In the genomic region with DNA sequence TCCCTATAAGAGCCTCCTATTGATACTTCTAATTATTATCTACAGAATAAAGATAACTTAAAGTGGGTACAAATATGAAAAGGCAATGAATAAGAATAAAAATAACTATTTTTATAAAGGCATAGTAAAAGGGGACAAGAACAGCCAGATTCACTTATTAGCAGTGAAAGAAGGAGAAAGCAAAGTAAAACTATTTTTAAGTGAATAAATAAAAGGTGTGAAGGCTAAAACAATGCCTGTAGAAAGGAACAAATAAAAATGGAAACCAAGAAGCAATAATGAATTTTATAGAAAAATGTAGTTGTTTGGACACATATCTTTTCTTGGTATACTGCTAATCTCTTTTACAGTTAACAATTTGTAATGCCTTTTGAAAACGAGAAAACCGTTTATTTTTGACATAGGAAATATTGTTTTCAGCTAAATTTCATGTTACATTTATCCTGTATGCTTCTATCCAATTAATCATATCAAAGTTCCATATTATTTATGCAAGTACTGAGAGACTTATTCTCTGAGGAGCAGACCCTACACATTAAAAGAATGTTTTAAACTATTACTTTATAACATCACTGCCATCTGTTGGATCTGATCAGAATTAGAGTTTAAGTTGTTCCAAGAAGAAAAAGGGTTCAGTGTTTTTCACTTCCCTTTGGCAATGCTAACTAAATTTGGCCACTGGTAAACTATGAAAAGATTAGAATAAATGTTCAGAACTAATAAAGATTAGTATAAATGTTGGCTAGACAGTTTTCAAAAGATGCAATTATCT, we compare ENCODE assay signal across 8 cellular contexts. TPM values are rescaled to one million over a fixed set of nuclear protein-coding genes. Genes with fewer than 3 reads are reported as not detected.
DNase-seq lines count a peak whose midpoint lies in the region; ATAC-seq and TF ChIP-seq lines count a peak whose summit lies in the region.

No MANE protein-coding gene starts in this region.

- no peaks in the 10 kb centered on the region for H3K9me3 ChIP-seq in CD4-positive, alpha-beta memory T cell (ENCODE audit: control insufficient read depth in 1 of 2, low read length in 2 of 2)
- H3K9me3 ChIP-seq in mammary epithelial cell (replicated peaks; ENCODE audit: insufficient read depth, low read length): no peaks in the 10 kb centered on the region

- POLR2A ChIA-PET in CD4-positive, alpha-beta memory T cell (lab: Charles Lee; ENCODE audit: partially characterized antibody): no interaction called here

- WGBS in mammary epithelial cell (ENCODE audit: low coverage, missing lambda C conversion rate): 33% methylated on average over 2 of the region's 2 CpGs

- no peaks in the 10 kb centered on the region for H3K9me3 Mint-ChIP-seq in CD4-positive, alpha-beta memory T cell
- no peaks in the 10 kb centered on the region for H3K9me3 Mint-ChIP-seq in activated naive CD4-positive, alpha-beta T cell treated with anti-CD3 and anti-CD28 coated beads, Interleukin-2, amount 50 U/mL, for 72 hours

- H3K79me2 ChIP-seq in mammary epithelial cell (ENCODE audit: insufficient read depth, low read length): no peaks in the 10 kb centered on the region

- dilution Hi-C loops in mammary epithelial cell (cut with HindIII; ENCODE audit: low sequenced_read_pairs): loop anchor here (25.0 kb wide), 1 partner anchor 425 kb away; no protein-coding TSS in a partner anchor

- CTCF ChIA-PET in CD4-positive, alpha-beta memory T cell (lab: Charles Lee; ENCODE audit: partially characterized antibody): interaction anchor here (1.0 to 4.8 kb wide), 4 partner anchors 413 to 995 kb away, joined by 4 to 67 read pairs (median 35); no protein-coding TSS in a partner anchor
- CTCF ChIA-PET in mammary epithelial cell (lab: Charles Lee; ENCODE audit: low non-redundant PET): no interaction called here

- peaks cover 8% of the 10 kb centered on the region for H3K4me1 ChIP-seq in CD4-positive, alpha-beta memory T cell (ENCODE audit: insufficient read depth, low read length)
- no peaks in the 10 kb centered on the region for H3K4me1 ChIP-seq in mammary epithelial cell (ENCODE audit: insufficient read depth, low read length)

- in situ Hi-C loops in mammary epithelial cell (cut with MboI; ENCODE audit: low sequenced_read_pairs in 2 of 2): loop anchor here (10.0 to 25.0 kb wide), 3 partner anchors 425 to 982 kb away; a partner anchor contains a TSS

- peak in 3 of 5 donors; percentile 6 to 22 (median 13) for DNase-seq in CD4-positive, alpha-beta memory T cell
- DNase-seq in NCI-H146 treated with DMSO at 0.1 percent for 48 hours (lab: John Stamatoyannopoulos, UW; ENCODE audit: unreplicated experiment): peak; percentile 30
- DNase-seq in mammary epithelial cell: peak; percentile 3
- DNase-seq in middle frontal gyrus (ENCODE audit: extremely low spot score, low spot score): peak; percentile 27
- no peak for DNase-seq in activated naive CD4-positive, alpha-beta T cell treated with anti-CD3 and anti-CD28 coated beads, Interleukin-2, amount 50 U/mL, for 72 hours (ENCODE audit: low spot score in 2 of 2)
- DNase-seq in islet precursor cell: no peak

- no peak overlapping the region for H3K9ac ChIP-seq in mammary epithelial cell (ENCODE audit: insufficient read depth, low read length)

- H3K27ac ChIP-seq in CD4-positive, alpha-beta memory T cell (ENCODE audit: low read depth, low read length): no peak overlapping the region
- no peak overlapping the region for H3K27ac ChIP-seq in mammary epithelial cell (ENCODE audit: insufficient read depth, low read depth, low read length)

- H3K4me3 Mint-ChIP-seq in CD4-positive, alpha-beta memory T cell: no peak overlapping the region

- H4K20me1 ChIP-seq in mammary epithelial cell (ENCODE audit: insufficient read depth, low read length): no peaks in the 10 kb centered on the region

- no peak overlapping the region for H2AFZ ChIP-seq in mammary epithelial cell (ENCODE audit: low read depth, low read length)

- H3K27me3 Mint-ChIP-seq in CD4-positive, alpha-beta memory T cell: peaks cover 3 to 4% of the 10 kb centered on the region in 2 donors

- peaks cover under 1 to 9% (median 8%) of the 10 kb centered on the region in 4 donors for H3K4me1 Mint-ChIP-seq in CD4-positive, alpha-beta memory T cell

- no peak overlapping the region for H3K27ac Mint-ChIP-seq in CD4-positive, alpha-beta memory T cell
- H3K27ac Mint-ChIP-seq in activated naive CD4-positive, alpha-beta T cell treated with anti-CD3 and anti-CD28 coated beads, Interleukin-2, amount 50 U/mL, for 72 hours: no peak overlapping the region

- H3K4me2 ChIP-seq in mammary epithelial cell (ENCODE audit: insufficient read depth, low read depth, low read length): no peak overlapping the region

- ATAC-seq in GM21390 (IDR thresholded peaks at IDR 0.05; ENCODE audit: unreplicated experiment): peak; percentile 64
- ATAC-seq in HG03457 (IDR thresholded peaks at IDR 0.05; ENCODE audit: unreplicated experiment): no peak
- no peak for ATAC-seq in activated naive CD4-positive, alpha-beta T cell treated with anti-CD3 and anti-CD28 coated beads, Interleukin-2, amount 50 U/mL, for 72 hours

- TF ChIP-seq CTCF in mammary epithelial cell (conservative IDR thresholded peaks at IDR 0.05 in 1 of 2, IDR thresholded peaks at IDR 0.05 in 1 of 2; ENCODE audit: extremely low read depth in 1 of 2, insufficient read depth in 1 of 2, low read depth in 1 of 2, low read length in 2 of 2): peak; percentile 18 to 39

- no peaks in the 10 kb centered on the region for H3K36me3 ChIP-seq in CD4-positive, alpha-beta memory T cell (ENCODE audit: insufficient read depth, low read length)
- no peaks in the 10 kb centered on the region for H3K36me3 ChIP-seq in mammary epithelial cell (ENCODE audit: insufficient read depth, low read length)

- no peaks in the 10 kb centered on the region for H3K27me3 ChIP-seq in CD4-positive, alpha-beta memory T cell (ENCODE audit: insufficient read depth, low read length)
- peaks cover 2% of the 10 kb centered on the region for H3K27me3 ChIP-seq in mammary epithelial cell (ENCODE audit: insufficient read depth, low read length)

- no TSS peak for BruUV-seq in mammary epithelial cell (replicated peaks; lab: Mats Ljungman, UMichigan)

- no peaks in the 10 kb centered on the region for H3K36me3 Mint-ChIP-seq in CD4-positive, alpha-beta memory T cell
- H3K36me3 Mint-ChIP-seq in activated naive CD4-positive, alpha-beta T cell treated with anti-CD3 and anti-CD28 coated beads, Interleukin-2, amount 50 U/mL, for 72 hours: no peaks in the 10 kb centered on the region

- intact Hi-C loops in CD4-positive, alpha-beta memory T cell (cut with micrococcal nuclease): loop anchor here (1.0 to 10.0 kb wide), 8 partner anchors 272 to 728 kb away; a partner anchor contains a TSS
- intact Hi-C loops in mammary epithelial cell (cut with micrococcal nuclease): loop anchor here (1.0 to 10.0 kb wide), 2 partner anchors 560 to 742 kb away; no protein-coding TSS in a partner anchor

- H3K4me3 ChIP-seq in CD4-positive, alpha-beta memory T cell (ENCODE audit: low read length in 2 of 2): no peak overlapping the region
- no peak overlapping the region for H3K4me3 ChIP-seq in mammary epithelial cell (replicated peaks in 1 of 3; ENCODE audit: insufficient read depth in 1 of 3, low read depth in 2 of 3, low read length in 3 of 3)

RNA-seq across cellular contexts. Expression of a gene that starts 59.1 kb away (rescaled TPM):
- total RNA-seq in CD4-positive, alpha-beta memory T cell: not detected
- polyA plus RNA-seq in CD4-positive, alpha-beta memory T cell: not detected
- total RNA-seq in mammary epithelial cell: not detected
- 0.06 TPM for polyA plus RNA-seq in mammary epithelial cell
- not detected for polyA minus RNA-seq in mammary epithelial cell
- total RNA-seq in activated naive CD4-positive, alpha-beta T cell treated with anti-CD3 and anti-CD28 coated beads, Interleukin-2, amount 50 U/mL, for 72 hours: not detected

Comparison
In these comparisons a context has a peak if more than half of its experiments do, and no peak if none do; other contexts are left out.
1. DNase-seq: peak in CD4-positive, alpha-beta memory T cell (3 of 5), NCI-H146 treated with DMSO at 0.1 percent for 48 hours (single experiment), mammary epithelial cell (single experiment) and middle frontal gyrus (single experiment); none in activated naive CD4-positive, alpha-beta T cell treated with anti-CD3 and anti-CD28 coated beads, Interleukin-2, amount 50 U/mL, for 72 hours (0 of 2) and islet precursor cell (single experiment).